Comparison of ENCODE assay signal across 1 cellular context in the genomic region with DNA sequence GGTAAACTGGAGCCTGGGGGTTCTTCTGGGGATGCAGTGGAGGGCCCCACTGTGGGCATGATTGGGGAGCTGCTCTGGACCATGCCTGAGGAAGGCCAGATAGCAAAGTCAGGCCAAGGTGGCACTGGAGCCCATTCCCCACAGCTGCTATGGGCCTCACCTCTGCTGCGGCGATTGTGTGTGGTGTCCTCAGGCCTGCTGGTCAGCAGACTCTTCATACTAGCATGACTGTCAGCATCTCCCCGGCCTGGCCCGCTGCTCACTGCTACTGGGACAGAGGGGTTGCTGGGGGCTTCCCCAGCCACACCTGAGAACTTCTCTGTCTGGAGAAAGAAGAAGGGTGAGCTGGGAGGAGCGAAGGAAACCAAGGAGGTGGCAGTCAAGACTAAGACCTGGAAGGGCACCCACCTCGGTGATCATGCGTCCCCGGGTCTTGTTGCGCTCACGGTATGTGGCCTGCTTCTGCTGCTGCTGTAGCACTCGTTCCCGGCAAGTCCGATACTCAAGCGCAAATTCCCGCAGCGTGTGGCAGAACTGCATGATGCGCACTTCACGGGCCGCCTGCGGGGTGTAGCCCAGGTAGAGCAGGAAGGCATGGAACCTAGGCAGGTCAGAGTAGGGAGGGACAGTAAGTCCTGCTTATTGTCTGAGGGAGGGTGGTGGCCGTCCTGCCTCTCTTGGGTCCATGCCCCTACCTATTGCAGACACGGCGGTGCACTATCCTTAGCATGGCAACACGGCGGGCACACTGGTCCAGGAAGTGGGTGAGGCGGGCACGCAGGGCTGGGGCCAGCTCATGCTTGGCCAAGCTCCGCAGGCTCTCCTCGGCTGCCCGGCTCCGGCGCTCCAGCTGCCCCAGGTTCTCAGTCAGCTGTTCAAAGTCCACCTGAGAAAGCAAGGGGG.
A peak's percentile ranks its signal among the peaks of the same experiment; 100 is the strongest.
TF ChIP-seq lines count a peak whose summit lies in the region.

No MANE protein-coding gene starts in this region.

TF ChIP-seq in H1, 55 proteins besides CTCF, POLR2A, EP300 and RAD21:
- TF ChIP-seq POLR2AphosphoS5 (IDR thresholded peaks at IDR 0.05; ENCODE audit: low read depth, low read length) (peak; percentile 33; the same call in 1 of the 2 replicates), NANOG (IDR thresholded peaks at IDR 0.05; ENCODE audit: insufficient read depth, low read depth, low read length, poor library complexity, severe bottlenecking) (no peak)
